1 cellular context compared by ENCODE assay signal in genomic region chr1:26787706-26788514, GRCh38.
TF ChIP-seq lines count a peak whose summit lies in the region.

TSS of gene PIGV (plus strand) at chr1:26787950. CDS start at chr1:26790816, 2,866 bp downstream.

TF ChIP-seq in K562, 482 proteins besides CTCF, POLR2A, EP300 and RAD21 (continued from another document and continues in another):
- no peak; the same call in 1 of the 2 replicates for TF ChIP-seq PATZ1 (CRISPR knock-in tag; IDR thresholded peaks at IDR 0.05; ENCODE audit: borderline replicate concordance)
- TF ChIP-seq ZNF347 (CRISPR knock-in tag; IDR thresholded peaks at IDR 0.05; ENCODE audit: low read depth), result no peak
- TF ChIP-seq SIRT6 (IDR thresholded peaks at IDR 0.05; ENCODE audit: low read depth, low read length), result peak; percentile 35
- 0 out of 2 replicates have a peak, but pooled peaks have one; percentile 4 for TF ChIP-seq HDAC8 (tag; IDR thresholded peaks at IDR 0.05)
- peak; percentile 17; the same call in 1 of the 2 replicates for TF ChIP-seq RUNX1 (IDR thresholded peaks at IDR 0.05; ENCODE audit: low read depth)
- no peak for TF ChIP-seq PREB (CRISPR knock-in tag; IDR thresholded peaks at IDR 0.05)
- TF ChIP-seq ILF3 (IDR thresholded peaks at IDR 0.05; ENCODE audit: borderline replicate concordance), result peak; percentile 91; the same call in 1 of the 2 replicates
- TF ChIP-seq HNRNPLL (IDR thresholded peaks at IDR 0.05; ENCODE audit: low read depth, low read length, poor library complexity, severe bottlenecking), result peak; percentile 61
- no peak for TF ChIP-seq TRIM25 (IDR thresholded peaks at IDR 0.05; ENCODE audit: borderline replicate concordance)
- 0 out of 2 replicates have a peak, but pooled peaks have one; percentile 24 for TF ChIP-seq RREB1 (CRISPR knock-in tag; IDR thresholded peaks at IDR 0.05)
- TF ChIP-seq CGGBP1 (CRISPR knock-in tag; IDR thresholded peaks at IDR 0.05), result peak; percentile 12; the same call in 1 of the 2 replicates
- peak; percentile 31; the same call in 1 of the 2 replicates for TF ChIP-seq DIDO1 (tag; IDR thresholded peaks at IDR 0.05; ENCODE audit: low read depth)
- peak; percentile 98 for TF ChIP-seq NRF1 (conservative IDR thresholded peaks at IDR 0.05 in 1 of 2, IDR thresholded peaks at IDR 0.05 in 1 of 2)
- TF ChIP-seq SMAD4 (CRISPR knock-in tag; conservative IDR thresholded peaks at IDR 0.05), result peak; percentile 48; the same call in 1 of the 2 replicates
- TF ChIP-seq PHTF2 (CRISPR knock-in tag; IDR thresholded peaks at IDR 0.05), result no peak
- TF ChIP-seq RHOXF2B (CRISPR knock-in tag; conservative IDR thresholded peaks at IDR 0.05), result no peak
- TF ChIP-seq LCOR (CRISPR knock-in tag; IDR thresholded peaks at IDR 0.05), result peak; percentile 72
- peak; percentile 83 for TF ChIP-seq ZNF511 (CRISPR knock-in tag; IDR thresholded peaks at IDR 0.05)
- TF ChIP-seq YBX1 (IDR thresholded peaks at IDR 0.05), result no peak
- 0 out of 2 replicates have a peak, but pooled peaks have one; percentile 21 for TF ChIP-seq TCF7 (IDR thresholded peaks at IDR 0.05; ENCODE audit: borderline replicate concordance)
- no peak for TF ChIP-seq ARID3A (IDR thresholded peaks at IDR 0.05; ENCODE audit: borderline replicate concordance, low read depth, low read length)
- peak; percentile 62 for TF ChIP-seq ARID4B (CRISPR knock-in tag; IDR thresholded peaks at IDR 0.05)
- TF ChIP-seq ZNF609 (CRISPR knock-in tag; IDR thresholded peaks at IDR 0.05; ENCODE audit: borderline replicate concordance), result 0 out of 2 replicates have a peak, but pooled peaks have one; percentile 90
